In the genomic region with DNA sequence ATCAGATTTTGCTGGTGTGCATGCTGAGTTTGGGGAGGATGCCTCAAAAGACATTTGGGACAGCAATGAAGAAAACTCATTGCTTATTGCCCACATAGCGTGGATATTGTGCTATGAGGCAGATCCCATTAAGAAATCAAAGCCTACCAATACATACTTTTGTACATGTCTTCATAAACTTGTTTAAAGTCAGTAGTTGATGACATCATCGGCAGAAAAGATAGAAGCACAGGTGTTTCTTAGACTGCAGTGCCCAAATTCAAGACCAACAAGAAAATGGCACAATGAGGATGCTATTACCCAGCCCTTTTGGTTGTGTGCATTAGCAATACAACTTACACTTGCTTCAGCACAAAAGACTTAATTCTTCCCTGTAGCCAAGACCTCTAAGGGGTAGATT, we compare ENCODE assay signal across 1 cellular context.
TF ChIP-seq lines count a peak whose summit lies in the region.

No MANE protein-coding gene starts in this region.

TF ChIP-seq in HepG2, 621 proteins besides CTCF, POLR2A, EP300 and RAD21 (continued from another document):
- TF ChIP-seq, protein P1, sequence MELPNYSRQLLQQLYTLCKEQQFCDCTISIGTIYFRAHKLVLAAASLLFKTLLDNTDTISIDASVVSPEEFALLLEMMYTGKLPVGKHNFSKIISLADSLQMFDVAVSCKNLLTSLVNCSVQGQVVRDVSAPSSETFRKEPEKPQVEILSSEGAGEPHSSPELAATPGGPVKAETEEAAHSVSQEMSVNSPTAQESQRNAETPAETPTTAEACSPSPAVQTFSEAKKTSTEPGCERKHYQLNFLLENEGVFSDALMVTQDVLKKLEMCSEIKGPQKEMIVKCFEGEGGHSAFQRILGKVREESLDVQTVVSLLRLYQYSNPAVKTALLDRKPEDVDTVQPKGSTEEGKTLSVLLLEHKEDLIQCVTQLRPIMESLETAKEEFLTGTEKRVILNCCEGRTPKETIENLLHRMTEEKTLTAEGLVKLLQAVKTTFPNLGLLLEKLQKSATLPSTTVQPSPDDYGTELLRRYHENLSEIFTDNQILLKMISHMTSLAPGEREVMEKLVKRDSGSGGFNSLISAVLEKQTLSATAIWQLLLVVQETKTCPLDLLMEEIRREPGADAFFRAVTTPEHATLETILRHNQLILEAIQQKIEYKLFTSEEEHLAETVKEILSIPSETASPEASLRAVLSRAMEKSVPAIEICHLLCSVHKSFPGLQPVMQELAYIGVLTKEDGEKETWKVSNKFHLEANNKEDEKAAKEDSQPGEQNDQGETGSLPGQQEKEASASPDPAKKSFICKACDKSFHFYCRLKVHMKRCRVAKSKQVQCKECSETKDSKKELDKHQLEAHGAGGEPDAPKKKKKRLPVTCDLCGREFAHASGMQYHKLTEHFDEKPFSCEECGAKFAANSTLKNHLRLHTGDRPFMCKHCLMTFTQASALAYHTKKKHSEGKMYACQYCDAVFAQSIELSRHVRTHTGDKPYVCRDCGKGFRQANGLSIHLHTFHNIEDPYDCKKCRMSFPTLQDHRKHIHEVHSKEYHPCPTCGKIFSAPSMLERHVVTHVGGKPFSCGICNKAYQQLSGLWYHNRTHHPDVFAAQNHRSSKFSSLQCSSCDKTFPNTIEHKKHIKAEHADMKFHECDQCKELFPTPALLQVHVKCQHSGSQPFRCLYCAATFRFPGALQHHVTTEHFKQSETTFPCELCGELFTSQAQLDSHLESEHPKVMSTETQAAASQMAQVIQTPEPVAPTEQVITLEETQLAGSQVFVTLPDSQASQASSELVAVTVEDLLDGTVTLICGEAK (IDR thresholded peaks at IDR 0.05): no peak
- TF ChIP-seq, protein P1 (CRISPR knock-in tag; IDR thresholded peaks at IDR 0.05): no peak
- TF ChIP-seq CREB1 (IDR thresholded peaks at IDR 0.05) (peak; percentile 50), CREB1 (CRISPR knock-in tag; IDR thresholded peaks at IDR 0.05) (no peak)
